Comparison of ENCODE assay signal across 13 cellular contexts in genomic region chr3:150956376-150956775, GRCh38. TPM values are rescaled to one million over a fixed set of nuclear protein-coding genes. Genes with fewer than 3 reads are reported as not detected.
A peak's percentile ranks its signal among the peaks of the same experiment; 100 is the strongest.
DNase-seq lines count a peak whose midpoint lies in the region; ATAC-seq and TF ChIP-seq lines count a peak whose summit lies in the region.
"Had no signal": no experiment of that assay in that cellular context is flagged by ENCODE, and none has a peak within 500 bp of the region (broad histone marks: within the 10 kb centered on the region; RNA-seq: fewer than 3 reads in every experiment).

No MANE protein-coding gene starts in this region.

- no peak overlapping the region for H3K4me3 ChIP-seq in epithelial cell of esophagus (ENCODE audit: low read length)
- H3K4me3 ChIP-seq: right atrium auricular region had no signal

- intact Hi-C loops in Right ventricle myocardium superior (cut with DNase I) = no loop called here

- ATAC-seq in HG02973 (IDR thresholded peaks at IDR 0.05; ENCODE audit: unreplicated experiment) (no peak), Right ventricle myocardium superior (ENCODE audit: poor library complexity) (no peak)

- in situ Hi-C loops in GM13976 (cut with MboI; ENCODE audit: low sequenced_read_pairs, unreplicated experiment) = no loop called here

- DNase-seq in SKM-1 treated with dmso at 0.1 percent for 144 hours (lab: John Stamatoyannopoulos, UW; ENCODE audit: unreplicated experiment) = peak; percentile 29
- DNase-seq in SKM-1 (lab: John Stamatoyannopoulos, UW; ENCODE audit: unreplicated experiment) = no peak
- peak; percentile 4 for DNase-seq in NCI-H460 (ENCODE audit: extremely low read depth, low read depth)
- DNase-seq in epithelial cell of esophagus (ENCODE audit: low read depth) = peak; percentile 77
- DNase-seq in renal cortical epithelial cell (ENCODE audit: low read depth) = peak; percentile 70
- DNase-seq in GM13976 (ENCODE audit: low spot score) = no peak
- DNase-seq in Right ventricle myocardium superior = no peak
- DNase-seq: aorta, Kasumi-1, NCI-H2171 treated with DMSO at 0.1 percent for 48 hours had no signal

- TF ChIP-seq CTCF in epithelial cell of esophagus (IDR thresholded peaks at IDR 0.05; ENCODE audit: insufficient read depth, low read depth, low read length, missing control alignments) (no peak), GM13976 (IDR thresholded peaks at IDR 0.05; ENCODE audit: borderline replicate concordance, control extremely low read depth, extremely low read depth, insufficient read depth, missing control alignments) (no peak)

RNA-seq across cellular contexts. Expression of gene CLRN1, which starts 16.2 kb away (rescaled TPM):
- not detected in 2 replicates for total RNA-seq in NCI-H460 (2014; rRNA removed; shearing (Covaris generic))
- polyA plus RNA-seq in NCI-H460 (2014; cell fraction: nucleus; rRNA removed) = not detected in 2 replicates
- not detected in 2 replicates for total RNA-seq in renal cortical epithelial cell
- total RNA-seq in Right ventricle myocardium superior = not detected
- total RNA-seq: aorta, right atrium auricular region, temporal lobe had no signal
- polyA plus RNA-seq: aorta had no signal

RNA-seq across cellular contexts. Expression of gene MINDY4B, which starts 51.1 kb away (rescaled TPM):
- total RNA-seq in NCI-H460 (2014; rRNA removed; shearing (Covaris generic)) = not detected in 2 replicates
- polyA plus RNA-seq in NCI-H460 (2014; cell fraction: nucleus; rRNA removed) = not detected in 2 replicates
- total RNA-seq in renal cortical epithelial cell (not detected in 2 replicates), Right ventricle myocardium superior (not detected)
- total RNA-seq: aorta, right atrium auricular region, temporal lobe had no signal
- polyA plus RNA-seq: aorta had no signal

Comparison
In these comparisons a context has a peak if more than half of its experiments do, and no peak if none do; other contexts are left out.
1. DNase-seq: peak in SKM-1 treated with dmso at 0.1 percent for 144 hours (single experiment), NCI-H460 (single experiment), epithelial cell of esophagus (single experiment) and renal cortical epithelial cell (single experiment); none in SKM-1 (single experiment), GM13976 (single experiment) and Right ventricle myocardium superior (single experiment).